Comparison of ENCODE assay signal across 11 cellular contexts in genomic region chr7:112866424-112866823, GRCh38.
DNase-seq lines count a peak whose midpoint lies in the region; ATAC-seq lines count a peak whose summit lies in the region.
"Had no signal": no experiment of that assay in that cellular context is flagged by ENCODE, and none has a peak within 500 bp of the region (broad histone marks: within the 10 kb centered on the region; RNA-seq: fewer than 3 reads in every experiment).

No MANE protein-coding gene starts in this region.

- DNase-seq in effector memory CD8-positive, alpha-beta T cell = no peak
- no peak for DNase-seq in COLO668 (lab: John Stamatoyannopoulos, UW; ENCODE audit: unreplicated experiment)
- DNase-seq in NCI-H1694 (lab: John Stamatoyannopoulos, UW) = no peak
- no peak for DNase-seq in left lobe of liver (ENCODE audit: low spot score)
- DNase-seq in activated T-cell treated with anti-CD3 and anti-CD28 coated beads for 4 hours = no peak
- DNase-seq: activated effector memory CD4-positive, alpha-beta T cell treated with anti-CD3 and anti-CD28 coated beads, Interleukin-2, amount 50 U/mL, for 16 hours; KG1; stimulated activated CD4-positive, alpha-beta T cell treated with anti-CD3 and anti-CD28 coated beads, Interleukin-4, amount 100 ng/mL, for 4 hours had no signal

- no peaks in the 10 kb centered on the region for H3K27me3 Mint-ChIP-seq in effector memory CD8-positive, alpha-beta T cell

- peak; percentile 99 for ATAC-seq in GM18498 (IDR thresholded peaks at IDR 0.05; ENCODE audit: unreplicated experiment)
- peak; percentile 99 for ATAC-seq in GM19438 (IDR thresholded peaks at IDR 0.05; ENCODE audit: low read depth, unreplicated experiment)
- ATAC-seq in HG03060 (IDR thresholded peaks at IDR 0.05; ENCODE audit: low read depth, unreplicated experiment) = peak; percentile 99
- ATAC-seq in effector memory CD8-positive, alpha-beta T cell (replicated peaks) = peak; percentile 37
- ATAC-seq in left lobe of liver = no peak

- H3K27ac Mint-ChIP-seq in effector memory CD8-positive, alpha-beta T cell = no peak overlapping the region

- H3K36me3 Mint-ChIP-seq in effector memory CD8-positive, alpha-beta T cell (ENCODE audit: insufficient read depth) = no peaks in the 10 kb centered on the region

- H3K9me3 Mint-ChIP-seq in effector memory CD8-positive, alpha-beta T cell = no peaks in the 10 kb centered on the region

- H3K4me3 Mint-ChIP-seq in effector memory CD8-positive, alpha-beta T cell = peak overlapping the region in 1 of 2 donors; percentile 2

- peaks cover 18 to 32% of the 10 kb centered on the region in 2 donors for H3K4me1 Mint-ChIP-seq in effector memory CD8-positive, alpha-beta T cell (ENCODE audit: low read depth in 2 of 2)
